ENCODE assay signal across 17 cellular contexts in genomic region chr4:118955515-118955914, GRCh38.
DNase-seq lines count a peak whose midpoint lies in the region; ATAC-seq and TF ChIP-seq lines count a peak whose summit lies in the region.
"Had no signal": no experiment of that assay in that cellular context is flagged by ENCODE, and none has a peak within 500 bp of the region (broad histone marks: within the 10 kb centered on the region; RNA-seq: fewer than 3 reads in every experiment).

No MANE protein-coding gene starts in this region.

- TF ChIP-seq CTCF in coronary artery (IDR thresholded peaks at IDR 0.05) (no peak), tibial nerve (IDR thresholded peaks at IDR 0.05) (no peak), BE2C (IDR thresholded peaks at IDR 0.05; ENCODE audit: low read depth, low read length) (no peak)

- H3K27ac ChIP-seq in GM23248 = peak overlapping the region; percentile 91
- peak overlapping the region; percentile 63 to 83 for H3K27ac ChIP-seq in coronary artery
- peak overlapping the region; percentile 18 for H3K27ac ChIP-seq in muscle layer of colon (ENCODE audit: low read depth, low read length)
- peak overlapping the region; percentile 31 to 74 (median 66) for H3K27ac ChIP-seq in tibial nerve
- H3K27ac ChIP-seq: BLaER1 treated with 17β-estradiol and CSF1 and Interleukin-3, amounts not matched to agents 10 nM and 100 nM; colonic mucosa had no signal

- peak overlapping the region; percentile 54 for H2AFZ ChIP-seq in GM23248

- no peak for TF ChIP-seq POLR2A in tibial nerve (IDR thresholded peaks at IDR 0.05)

- peak in 1 of 2 donors; percentile 42 for TF ChIP-seq EP300 in tibial nerve (IDR thresholded peaks at IDR 0.05)

- no peaks in the 10 kb centered on the region for H3K36me3 ChIP-seq in GM23248 (ENCODE audit: low read depth)
- peaks cover 8% of the 10 kb centered on the region for H3K36me3 ChIP-seq in muscle layer of colon (ENCODE audit: insufficient read depth, low read length)
- H3K36me3 ChIP-seq in tibial nerve = no peaks in the 10 kb centered on the region
- H3K36me3 ChIP-seq in BE2C = peaks cover 55% of the 10 kb centered on the region
- H3K36me3 ChIP-seq: BLaER1 treated with 17β-estradiol and CSF1 and Interleukin-3, amounts not matched to agents 10 nM and 100 nM; colonic mucosa had no signal

- H3F3A ChIP-seq in GM23248 (ENCODE audit: insufficient read depth) = peaks cover 26% of the 10 kb centered on the region

- H3K9me2 ChIP-seq in GM23248 (ENCODE audit: insufficient read depth) = no peaks in the 10 kb centered on the region

- H3K4me2 ChIP-seq in GM23248 (ENCODE audit: unreplicated experiment) = peak overlapping the region; percentile 84
- H3K4me2 ChIP-seq: BLaER1 treated with 17β-estradiol and CSF1 and Interleukin-3, amounts not matched to agents 10 nM and 100 nM had no signal

- no peaks in the 10 kb centered on the region for H3K79me2 ChIP-seq in GM23248 (ENCODE audit: insufficient read depth)

- no peaks in the 10 kb centered on the region for H4K20me1 ChIP-seq in GM23248 (ENCODE audit: insufficient read depth)
- H4K20me1 ChIP-seq: BLaER1 treated with 17β-estradiol and CSF1 and Interleukin-3, amounts not matched to agents 10 nM and 100 nM had no signal

- H3K9ac ChIP-seq in GM23248 = peak overlapping the region; percentile 67
- H3K9ac ChIP-seq in muscle layer of colon (ENCODE audit: low read length) = no peak overlapping the region
- H3K9ac ChIP-seq: BLaER1 treated with 17β-estradiol and CSF1 and Interleukin-3, amounts not matched to agents 10 nM and 100 nM had no signal

- H3K27me3 ChIP-seq in GM23248 (replicated peaks; ENCODE audit: insufficient read depth) = no peaks in the 10 kb centered on the region
- no peaks in the 10 kb centered on the region for H3K27me3 ChIP-seq in muscle layer of colon (ENCODE audit: control insufficient read depth in 1 of 2, insufficient read depth in 2 of 2, low read length in 2 of 2)
- no peaks in the 10 kb centered on the region for H3K27me3 ChIP-seq in tibial nerve
- H3K27me3 ChIP-seq in BE2C = no peaks in the 10 kb centered on the region
- H3K27me3 ChIP-seq: BLaER1 treated with 17β-estradiol and CSF1 and Interleukin-3, amounts not matched to agents 10 nM and 100 nM; colonic mucosa had no signal

- H3K4me3 ChIP-seq in GM23248 (peak overlapping the region; percentile 51), coronary artery (peak overlapping the region; percentile 14), muscle layer of colon (ENCODE audit: low read depth in 1 of 2, low read length in 2 of 2) (no peak overlapping the region), tibial nerve (no peak overlapping the region), BE2C (ENCODE audit: low read depth, low read length) (no peak overlapping the region)
- H3K4me3 ChIP-seq: BLaER1 treated with 17β-estradiol and CSF1 and Interleukin-3, amounts not matched to agents 10 nM and 100 nM; colonic mucosa had no signal

- DNase-seq in GM23248 (peak; percentile 86), coronary artery (ENCODE audit: low spot score) (no peak), tibial nerve (ENCODE audit: low spot score in 2 of 2) (no peak), NCI-H2081 (lab: John Stamatoyannopoulos, UW) (no peak), BE2C (no peak)
- DNase-seq: activated CD4-positive, alpha-beta T cell treated with anti-CD3 and anti-CD28 coated beads for 36 hours; activated gamma-delta T cell; anterior cingulate cortex; colonic mucosa; DMS 273 treated with DMSO at 0.1 percent for 48 hours; hippocampal formation; kidney; NCI-H2171; NCI-H82 had no signal

- no peak for ATAC-seq in HG03571 (IDR thresholded peaks at IDR 0.05; ENCODE audit: unreplicated experiment)
- ATAC-seq: activated CD4-positive, alpha-beta T cell treated with anti-CD3 and anti-CD28 coated beads for 36 hours had no signal

- 6 to 8% methylated on average over 3 of the region's 3 CpGs for WGBS in GM23248 (ENCODE audit: low coverage in 1 of 2, low lambda C conversion rate in 2 of 2, missing lambda C conversion rate in 2 of 2), 2 experiments
- WGBS in tibial nerve, 2 donors = 34 to 43% methylated on average over 3 of the region's 3 CpGs

- in situ Hi-C loops in GM23248 (cut with MboI) = loop anchor here (25.0 kb wide), 1 partner anchor 193 kb away; no protein-coding TSS in a partner anchor

- peaks cover 42% of the 10 kb centered on the region for H3K4me1 ChIP-seq in GM23248 (ENCODE audit: insufficient read depth)
- peaks cover 82% of the 10 kb centered on the region for H3K4me1 ChIP-seq in muscle layer of colon (ENCODE audit: insufficient read depth, low read length)
- peaks cover 0 to 68% (median 17%) of the 10 kb centered on the region in 4 donors for H3K4me1 ChIP-seq in tibial nerve
- H3K4me1 ChIP-seq in BE2C = peaks cover 67% of the 10 kb centered on the region
- H3K4me1 ChIP-seq: colonic mucosa had no signal

- H3K9me3 ChIP-seq in GM23248 (ENCODE audit: low read depth) (no peaks in the 10 kb centered on the region), muscle layer of colon (ENCODE audit: low read length) (no peaks in the 10 kb centered on the region), tibial nerve (no peaks in the 10 kb centered on the region), BE2C (no peaks in the 10 kb centered on the region)
- H3K9me3 ChIP-seq: BLaER1 treated with 17β-estradiol and CSF1 and Interleukin-3, amounts not matched to agents 10 nM and 100 nM; colonic mucosa had no signal

Comparison
In these comparisons a context has a peak if more than half of its experiments do, and no peak if none do; other contexts are left out.
1. H3K27ac ChIP-seq: peak in every context shown above with its lines; median percentile 91 in GM23248; 73 in coronary artery; 66 in tibial nerve; 18 in muscle layer of colon.
2. H3K4me3 ChIP-seq: peak in GM23248 (single experiment) and coronary artery (single experiment); none in muscle layer of colon (0 of 2), tibial nerve (0 of 4) and BE2C (single experiment).